Comparison of ENCODE assay signal across 11 cellular contexts in genomic region chr1:160797861-160798273, GRCh38. TPM values are rescaled to one million over a fixed set of nuclear protein-coding genes. Genes with fewer than 3 reads are reported as not detected.
A peak's percentile ranks its signal among the peaks of the same experiment; 100 is the strongest.
DNase-seq lines count a peak whose midpoint lies in the region; ATAC-seq lines count a peak whose summit lies in the region.
"Had no signal": no experiment of that assay in that cellular context is flagged by ENCODE, and none has a peak within 500 bp of the region (broad histone marks: within the 10 kb centered on the region; RNA-seq: fewer than 3 reads in every experiment).

No MANE protein-coding gene starts in this region.

- peak overlapping the region; percentile 88 to 93 for H3K4me3 Mint-ChIP-seq in activated T-cell treated with anti-CD3 and anti-CD28 coated beads, Interleukin-2, amount 50 U/mL, for 72 hours

- DNase-seq in NK-92 treated with Interleukin-12 subunit alpha and Interleukin-12 subunit beta, amount 100 ng/mL, for 24 hours (lab: John Stamatoyannopoulos, UW): peak; percentile 70
- DNase-seq in NK-92 (lab: John Stamatoyannopoulos, UW; ENCODE audit: unreplicated experiment) (no peak), NCI-H748 (lab: John Stamatoyannopoulos, UW; ENCODE audit: unreplicated experiment) (no peak)
- DNase-seq in activated T-cell treated with anti-CD3 and anti-CD28 coated beads, Interleukin-2, amount 50 U/mL, for 72 hours: peak; percentile 72 to 75
- DNase-seq: 8988T, NCI-H2107 had no signal

- no peaks in the 10 kb centered on the region for H3K9me3 Mint-ChIP-seq in activated T-cell treated with anti-CD3 and anti-CD28 coated beads, Interleukin-2, amount 50 U/mL, for 72 hours

- H3K9me3 ChIP-seq in mononuclear cell (ENCODE audit: low read depth, low read length) (no peaks in the 10 kb centered on the region), thymus (ENCODE audit: control insufficient read depth) (no peaks in the 10 kb centered on the region)
- H3K9me3 ChIP-seq: neutrophil had no signal

- peak overlapping the region; percentile 52 for H3K4me3 ChIP-seq in mononuclear cell (ENCODE audit: low read length)
- H3K4me3 ChIP-seq in thymus (ENCODE audit: low read length): peak overlapping the region; percentile 34

- H3K36me3 Mint-ChIP-seq in activated T-cell treated with anti-CD3 and anti-CD28 coated beads, Interleukin-2, amount 50 U/mL, for 72 hours (ENCODE audit: insufficient read depth in 2 of 2): peaks cover 0 to 6% of the 10 kb centered on the region in 2 donors

- H3K27me3 Mint-ChIP-seq in activated T-cell treated with anti-CD3 and anti-CD28 coated beads, Interleukin-2, amount 50 U/mL, for 72 hours (ENCODE audit: low read depth): no peaks in the 10 kb centered on the region

- H3K27ac ChIP-seq in thymus (ENCODE audit: low read depth): peak overlapping the region; percentile 89
- H3K27ac ChIP-seq: neutrophil had no signal

- WGBS in thymus: 33% methylated on average over 4 of the region's 4 CpGs

- peaks cover 83% of the 10 kb centered on the region for H3K4me1 Mint-ChIP-seq in activated T-cell treated with anti-CD3 and anti-CD28 coated beads, Interleukin-2, amount 50 U/mL, for 72 hours (ENCODE audit: low read depth)

- peak; percentile 59 to 62 for ATAC-seq in activated T-cell treated with anti-CD3 and anti-CD28 coated beads, Interleukin-2, amount 50 U/mL, for 72 hours (replicated peaks in 1 of 2)
- ATAC-seq in GM21529 (IDR thresholded peaks at IDR 0.05; ENCODE audit: unreplicated experiment) (no peak), HG02642 (IDR thresholded peaks at IDR 0.05; ENCODE audit: poor library complexity, unreplicated experiment) (no peak)

- no peaks in the 10 kb centered on the region for H3K27me3 ChIP-seq in mononuclear cell (ENCODE audit: insufficient read depth, low read length)
- no peaks in the 10 kb centered on the region for H3K27me3 ChIP-seq in thymus (ENCODE audit: control insufficient read depth, insufficient read depth)
- H3K27me3 ChIP-seq: neutrophil had no signal

- H3K36me3 ChIP-seq in thymus (ENCODE audit: control insufficient read depth, insufficient read depth): peaks cover 5% of the 10 kb centered on the region
- H3K36me3 ChIP-seq: neutrophil had no signal

- H3K27ac Mint-ChIP-seq in activated T-cell treated with anti-CD3 and anti-CD28 coated beads, Interleukin-2, amount 50 U/mL, for 72 hours: peak overlapping the region; percentile 84

- H3K4me1 ChIP-seq in mononuclear cell (ENCODE audit: insufficient read depth, low read length): peaks cover 66% of the 10 kb centered on the region
- peaks cover 24% of the 10 kb centered on the region for H3K4me1 ChIP-seq in thymus (ENCODE audit: control insufficient read depth, insufficient read depth, low read length)

RNA-seq across cellular contexts. Expression of gene LY9, which starts 1.9 kb away (rescaled TPM):
- total RNA-seq in activated T-cell treated with anti-CD3 and anti-CD28 coated beads, Interleukin-2, amount 50 U/mL, for 72 hours: 10 to 100 TPM in 1 of 2 donors, 1 to 10 TPM in 1; 7.6 to 19.0 TPM
- 93.1 TPM for total RNA-seq in mononuclear cell
- 28.6 TPM for polyA plus RNA-seq in thymus

RNA-seq across cellular contexts. Expression of gene SLAMF7, which starts 58.8 kb away (rescaled TPM):
- 10 to 100 TPM; 42.6 to 68.3 TPM for total RNA-seq in activated T-cell treated with anti-CD3 and anti-CD28 coated beads, Interleukin-2, amount 50 U/mL, for 72 hours
- total RNA-seq in mononuclear cell: 12.9 TPM
- 17.6 TPM for polyA plus RNA-seq in thymus

Comparison
In these comparisons a context has a peak if more than half of its experiments do, and no peak if none do; other contexts are left out.
1. DNase-seq: peak in NK-92 treated with Interleukin-12 subunit alpha and Interleukin-12 subunit beta, amount 100 ng/mL, for 24 hours (single experiment) and activated T-cell treated with anti-CD3 and anti-CD28 coated beads, Interleukin-2, amount 50 U/mL, for 72 hours (2 of 2); none in NK-92 (single experiment) and NCI-H748 (single experiment).
2. ATAC-seq: peak in activated T-cell treated with anti-CD3 and anti-CD28 coated beads, Interleukin-2, amount 50 U/mL, for 72 hours (2 of 2); none in GM21529 (single experiment) and HG02642 (single experiment).